ENCODE assay signal across 8 cellular contexts in genomic region chr12:109052415-109053323, GRCh38. TPM values are rescaled to one million over a fixed set of nuclear protein-coding genes. Genes with fewer than 3 reads are reported as not detected.
DNase-seq lines count a peak whose midpoint lies in the region; ATAC-seq, FAIRE-seq and TF ChIP-seq lines count a peak whose summit lies in the region.

Gene USP30 (plus strand): TSS chr12:109052576. CDS start chr12:109052679, 103 bp downstream.

- peak within 1 kb of the TSS; percentile 33 to 92 (median 65) for H3K27ac ChIP-seq in pancreas
- H3K27ac ChIP-seq in thymus (ENCODE audit: low read depth): peak within 1 kb of the TSS; percentile 84

- WGBS in pancreas, 2 donors: 0 to 1% methylated on average over 58 to 61 of the region's 61 CpGs
- under 1% methylated on average over 61 of the region's 61 CpGs for WGBS in thymus

- no peak for FAIRE-seq in pancreas (lab: Jason Lieb, UNC)

- peaks cover 0 to 9% (median 0%) of the 10 kb centered on the region in 3 donors for H3K36me3 ChIP-seq in pancreas
- peaks cover under 1% of the 10 kb centered on the region for H3K36me3 ChIP-seq in thymus (ENCODE audit: control insufficient read depth, insufficient read depth)

- DNase-seq in GM10266 (ENCODE audit: extremely low spot score) (peak; percentile 89), NB4 (ENCODE audit: low read depth) (peak; percentile 94), SKM-1 treated with dmso at 0.1 percent for 144 hours (lab: John Stamatoyannopoulos, UW; ENCODE audit: unreplicated experiment) (peak; percentile 7), Right ventricle myocardium superior (peak; percentile 90), pancreas (peak; percentile 78 to 94 (median 86))
- peak; percentile 89 for DNase-seq in activated naive CD8-positive, alpha-beta T cell treated with anti-CD3 and anti-CD28 coated beads, Interleukin-2, amount 10 ng/mL, durations not matched to agents 7 days and 5 days

- H3K4me3 ChIP-seq in NB4 (ENCODE audit: low read depth, low read length) (peak within 1 kb of the TSS; percentile 77), pancreas (peak within 1 kb of the TSS; percentile 51 to 92 (median 70)), thymus (ENCODE audit: low read length) (peak within 1 kb of the TSS; percentile 99)

- no peaks in the 10 kb centered on the region for H3K27me3 Mint-ChIP-seq in activated naive CD8-positive, alpha-beta T cell treated with anti-CD3 and anti-CD28 coated beads, Interleukin-2, amount 10 ng/mL, durations not matched to agents 7 days and 5 days

- H3K4me1 Mint-ChIP-seq in activated naive CD8-positive, alpha-beta T cell treated with anti-CD3 and anti-CD28 coated beads, Interleukin-2, amount 10 ng/mL, durations not matched to agents 7 days and 5 days: peaks cover 13% of the 10 kb centered on the region

- H3K4me3 Mint-ChIP-seq in activated naive CD8-positive, alpha-beta T cell treated with anti-CD3 and anti-CD28 coated beads, Interleukin-2, amount 10 ng/mL, durations not matched to agents 7 days and 5 days: peak within 1 kb of the TSS; percentile 99

- H3K9me3 Mint-ChIP-seq in activated naive CD8-positive, alpha-beta T cell treated with anti-CD3 and anti-CD28 coated beads, Interleukin-2, amount 10 ng/mL, durations not matched to agents 7 days and 5 days: no peaks in the 10 kb centered on the region

- H3K27me3 ChIP-seq in pancreas: no peaks in the 10 kb centered on the region
- H3K27me3 ChIP-seq in thymus (ENCODE audit: control insufficient read depth, insufficient read depth): no peaks in the 10 kb centered on the region

- ATAC-seq in HG02571 (IDR thresholded peaks at IDR 0.05; ENCODE audit: unreplicated experiment) (peak; percentile 73), Right ventricle myocardium superior (ENCODE audit: poor library complexity) (peak; percentile 98), pancreas (peak; percentile 97 to 99 (median 98))
- ATAC-seq in activated naive CD8-positive, alpha-beta T cell treated with anti-CD3 and anti-CD28 coated beads, Interleukin-2, amount 10 ng/mL, durations not matched to agents 7 days and 5 days (ENCODE audit: low read depth): peak; percentile 74

- TF ChIP-seq CTCF in GM10266 (IDR thresholded peaks at IDR 0.05; ENCODE audit: control insufficient read depth, insufficient read depth, low read depth, missing control alignments) (no peak), NB4 (IDR thresholded peaks at IDR 0.05; ENCODE audit: low read depth, low read length) (no peak), pancreas (IDR thresholded peaks at IDR 0.05) (no peak)

- POLR2A ChIA-PET in activated naive CD8-positive, alpha-beta T cell treated with anti-CD3 and anti-CD28 coated beads, Interleukin-2, amount 10 ng/mL, durations not matched to agents 7 days and 5 days (lab: Charles Lee): interaction anchor here (0.6 to 1.6 kb wide), 3 partner anchors 40 to 46 kb away, joined by 3 to 6 read pairs (median 5); partner anchors contain the start of gene ALKBH2

- intact Hi-C loops in Right ventricle myocardium superior (cut with DNase I) (no loop called here), pancreas (cut with DNase I) (no loop called here)

- peaks cover 5% of the 10 kb centered on the region for H3K36me3 Mint-ChIP-seq in activated naive CD8-positive, alpha-beta T cell treated with anti-CD3 and anti-CD28 coated beads, Interleukin-2, amount 10 ng/mL, durations not matched to agents 7 days and 5 days

- peaks cover 8 to 15% (median 11%) of the 10 kb centered on the region in 3 donors for H3K4me1 ChIP-seq in pancreas
- H3K4me1 ChIP-seq in thymus (ENCODE audit: control insufficient read depth, insufficient read depth, low read length): peaks cover 3% of the 10 kb centered on the region

- peak; percentile 33 for TF ChIP-seq POLR2A in NB4 (IDR thresholded peaks at IDR 0.05; ENCODE audit: extremely low read depth, insufficient read length)

- no peaks in the 10 kb centered on the region for H3K9me3 ChIP-seq in pancreas
- H3K9me3 ChIP-seq in thymus (ENCODE audit: control insufficient read depth): no peaks in the 10 kb centered on the region

- peak within 1 kb of the TSS; percentile 98 for H3K27ac Mint-ChIP-seq in activated naive CD8-positive, alpha-beta T cell treated with anti-CD3 and anti-CD28 coated beads, Interleukin-2, amount 10 ng/mL, durations not matched to agents 7 days and 5 days

RNA-seq across cellular contexts. Expression of gene USP30, which starts in this region (rescaled TPM):
- total RNA-seq in activated naive CD8-positive, alpha-beta T cell treated with anti-CD3 and anti-CD28 coated beads, Interleukin-2, amount 10 ng/mL, durations not matched to agents 7 days and 5 days: 10 to 100 TPM in 1 of 2 experiments, 1 to 10 TPM in 1; 9.9 to 10.2 TPM
- 12.2 TPM for total RNA-seq in Right ventricle myocardium superior
- total RNA-seq in pancreas: 10 to 100 TPM in 2 of 6 donors, 1 to 10 TPM in 4; 6.5 to 11.2 (median 9.3) TPM
- 10 to 100 TPM in 1 of 2 donors, 1 to 10 TPM in 1; 4.8 to 10.2 TPM for polyA plus RNA-seq in pancreas
- 9.1 TPM for polyA plus RNA-seq in thymus

Comparison
In these comparisons a context has a peak if more than half of its experiments do, and no peak if none do; other contexts are left out.
1. Peak in every context shown above with its lines: DNase-seq, ATAC-seq, H3K4me3 ChIP-seq and H3K27ac ChIP-seq.
2. DNase-seq: peak in every context shown above with its lines; median percentile 94 in NB4; 90 in Right ventricle myocardium superior; 89 in GM10266; 89 in activated naive CD8-positive, alpha-beta T cell treated with anti-CD3 and anti-CD28 coated beads, Interleukin-2, amount 10 ng/mL, durations not matched to agents 7 days and 5 days; 86 in pancreas; 7 in SKM-1 treated with dmso at 0.1 percent for 144 hours.